ENCODE assay signal across 2 cellular contexts in genomic region chr3:38082296-38082695, GRCh38. TPM values are rescaled to one million over a fixed set of nuclear protein-coding genes. Genes with fewer than 3 reads are reported as not detected.
"Had no signal": no experiment of that assay in that cellular context is flagged by ENCODE, and none has a peak within 500 bp of the region (broad histone marks: within the 10 kb centered on the region; RNA-seq: fewer than 3 reads in every experiment).

No MANE protein-coding gene starts in this region.

RNA-seq across cellular contexts. Expression of gene DLEC1, which starts 43.3 kb away (rescaled TPM):
- total RNA-seq: lung microvascular endothelial cell, myocyte had no signal
